In genomic region chr12:77584860-77585259, GRCh38 we compare ENCODE assay signal across 1 cellular context.
TF ChIP-seq lines count a peak whose summit lies in the region.

No MANE protein-coding gene starts in this region.

TF ChIP-seq in GM23338, 12 proteins besides CTCF, POLR2A, EP300 and RAD21 (continued from another document):
- TF ChIP-seq ZNF462 (CRISPR knock-in tag; IDR thresholded peaks at IDR 0.05) = no peak
- no peak for TF ChIP-seq EZH2 (IDR thresholded peaks at IDR 0.05; ENCODE audit: low read depth, unreplicated experiment)
- TF ChIP-seq REST (IDR thresholded peaks at IDR 0.05; ENCODE audit: unreplicated experiment) = no peak
- TF ChIP-seq STAT1 (IDR thresholded peaks at IDR 0.05; ENCODE audit: unreplicated experiment) = no peak
- TF ChIP-seq NANOG (IDR thresholded peaks at IDR 0.05; ENCODE audit: borderline replicate concordance) = no peak
- TF ChIP-seq ZNF331 (CRISPR knock-in tag; IDR thresholded peaks at IDR 0.05; ENCODE audit: low read depth) = no peak
- TF ChIP-seq CREB1 (CRISPR knock-in tag; IDR thresholded peaks at IDR 0.05; ENCODE audit: low read depth) = no peak
- no peak for TF ChIP-seq JUNB (IDR thresholded peaks at IDR 0.05; ENCODE audit: unreplicated experiment)
